In genomic region chr10:80410122-80410521, GRCh38 we compare ENCODE assay signal across 10 cellular contexts. TPM values are rescaled to one million over a fixed set of nuclear protein-coding genes. Genes with fewer than 3 reads are reported as not detected.
A peak's percentile ranks its signal among the peaks of the same experiment; 100 is the strongest.
DNase-seq lines count a peak whose midpoint lies in the region; ATAC-seq and TF ChIP-seq lines count a peak whose summit lies in the region.
"Had no signal": no experiment of that assay in that cellular context is flagged by ENCODE, and none has a peak within 500 bp of the region (broad histone marks: within the 10 kb centered on the region; RNA-seq: fewer than 3 reads in every experiment).

No MANE protein-coding gene starts in this region.

- no peaks in the 10 kb centered on the region for H3K27me3 ChIP-seq in CD8-positive, alpha-beta memory T cell (ENCODE audit: insufficient read depth, low read length, poor library complexity, severe bottlenecking)
- peaks cover 22% of the 10 kb centered on the region for H3K27me3 ChIP-seq in iPS-18a (ENCODE audit: control insufficient read depth, insufficient read depth, low read length)
- no peaks in the 10 kb centered on the region for H3K27me3 ChIP-seq in prostate gland (replicated peaks; ENCODE audit: insufficient read depth)

- no peak for TF ChIP-seq POLR2A in prostate gland (IDR thresholded peaks at IDR 0.05)

- intact Hi-C loops in prostate gland (cut with DNase I) = no loop called here

- H3K27me3 Mint-ChIP-seq in CD8-positive, alpha-beta memory T cell = peaks cover 0 to 1% of the 10 kb centered on the region in 2 donors
- peaks cover 8% of the 10 kb centered on the region for H3K27me3 Mint-ChIP-seq in activated CD8-positive, alpha-beta T cell treated with anti-CD3 and anti-CD28 coated beads, Interleukin-2, amount 10 ng/mL, durations not matched to agents 7 days and 5 days (ENCODE audit: low read depth)

- POLR2A ChIA-PET in CD8-positive, alpha-beta memory T cell (lab: Charles Lee) = no interaction called here
- POLR2A ChIA-PET in activated CD8-positive, alpha-beta T cell treated with anti-CD3 and anti-CD28 coated beads, Interleukin-2, amount 10 ng/mL, durations not matched to agents 7 days and 5 days (lab: Charles Lee) = no interaction called here

- H3K4me1 ChIP-seq in CD8-positive, alpha-beta memory T cell (ENCODE audit: insufficient read depth, low read length) = peaks cover 7% of the 10 kb centered on the region
- H3K4me1 ChIP-seq in iPS-18a (ENCODE audit: control insufficient read depth, low read depth, low read length) (peaks cover 17% of the 10 kb centered on the region), prostate gland (replicated peaks) (peaks cover 28% of the 10 kb centered on the region)

- H3K9ac ChIP-seq in iPS-18a (ENCODE audit: low read length) = no peak overlapping the region

- no peak overlapping the region for H3K27ac ChIP-seq in CD8-positive, alpha-beta memory T cell (ENCODE audit: low read depth, low read length)
- H3K27ac ChIP-seq in iPS-18a (ENCODE audit: low read length) (no peak overlapping the region), prostate gland (peak overlapping the region; percentile 19 to 35)

- H3K4me1 Mint-ChIP-seq in CD8-positive, alpha-beta memory T cell = peaks cover 10 to 22% (median 15%) of the 10 kb centered on the region in 3 donors
- H3K4me1 Mint-ChIP-seq in activated CD8-positive, alpha-beta T cell treated with anti-CD3 and anti-CD28 coated beads, Interleukin-2, amount 10 ng/mL, durations not matched to agents 7 days and 5 days (ENCODE audit: low read depth) = peaks cover 26% of the 10 kb centered on the region

- no peak for ATAC-seq in activated CD8-positive, alpha-beta T cell treated with anti-CD3 and anti-CD28 coated beads, Interleukin-2, amount 10 ng/mL, durations not matched to agents 7 days and 5 days
- no peak for ATAC-seq in HG03196 (IDR thresholded peaks at IDR 0.05; ENCODE audit: unreplicated experiment)
- ATAC-seq in GM21717 (IDR thresholded peaks at IDR 0.05; ENCODE audit: unreplicated experiment) = no peak

- H3K36me3 Mint-ChIP-seq in CD8-positive, alpha-beta memory T cell = peaks cover 0 to 2% (median 0%) of the 10 kb centered on the region in 3 donors
- peaks cover 2% of the 10 kb centered on the region for H3K36me3 Mint-ChIP-seq in activated CD8-positive, alpha-beta T cell treated with anti-CD3 and anti-CD28 coated beads, Interleukin-2, amount 10 ng/mL, durations not matched to agents 7 days and 5 days (ENCODE audit: low read depth)

- H3K9me3 Mint-ChIP-seq in CD8-positive, alpha-beta memory T cell = no peaks in the 10 kb centered on the region
- no peaks in the 10 kb centered on the region for H3K9me3 Mint-ChIP-seq in activated CD8-positive, alpha-beta T cell treated with anti-CD3 and anti-CD28 coated beads, Interleukin-2, amount 10 ng/mL, durations not matched to agents 7 days and 5 days (ENCODE audit: insufficient read depth)

- DNase-seq in CD8-positive, alpha-beta memory T cell = no peak
- DNase-seq in activated CD8-positive, alpha-beta T cell treated with anti-CD3 and anti-CD28 coated beads, Interleukin-2, amount 10 ng/mL, durations not matched to agents 7 days and 5 days = no peak
- no peak for DNase-seq in prostate gland (ENCODE audit: low spot score)
- DNase-seq in MV-4-11 (lab: John Stamatoyannopoulos, UW) = no peak
- DNase-seq in central memory CD4-positive, alpha-beta T cell = no peak
- DNase-seq: NCI-H1417 treated with DMSO at 0.1 percent for 48 hours had no signal

- H3K36me3 ChIP-seq in CD8-positive, alpha-beta memory T cell (ENCODE audit: insufficient read depth, low read length) = no peaks in the 10 kb centered on the region
- H3K36me3 ChIP-seq in iPS-18a (ENCODE audit: control insufficient read depth, low read depth, low read length) (no peaks in the 10 kb centered on the region), prostate gland (no peaks in the 10 kb centered on the region)

- 73% methylated on average over 2 of the region's 2 CpGs for WGBS in prostate gland

- no peak overlapping the region for H3K4me3 ChIP-seq in CD8-positive, alpha-beta memory T cell (ENCODE audit: low read length)
- peak overlapping the region; percentile 80 for H3K4me3 ChIP-seq in iPS-18a (ENCODE audit: low read length)
- no peak overlapping the region for H3K4me3 ChIP-seq in prostate gland

- CTCF ChIA-PET in CD8-positive, alpha-beta memory T cell (lab: Charles Lee) = no interaction called here
- CTCF ChIA-PET in activated CD8-positive, alpha-beta T cell treated with anti-CD3 and anti-CD28 coated beads, Interleukin-2, amount 10 ng/mL, durations not matched to agents 7 days and 5 days (lab: Charles Lee) = interaction anchor here (0.5 to 2.2 kb wide), 4 partner anchors 35 to 121 kb away, joined by 3 to 11 read pairs (median 3); no protein-coding TSS in a partner anchor

- no peaks in the 10 kb centered on the region for H3K9me3 ChIP-seq in CD8-positive, alpha-beta memory T cell (ENCODE audit: low read length)
- H3K9me3 ChIP-seq in iPS-18a (ENCODE audit: control insufficient read depth, low read depth, low read length) (no peaks in the 10 kb centered on the region), prostate gland (no peaks in the 10 kb centered on the region)

- peak overlapping the region in 3 of 8 donors; percentile 11 to 63 (median 24) for H3K27ac Mint-ChIP-seq in CD8-positive, alpha-beta memory T cell
- no peak overlapping the region for H3K27ac Mint-ChIP-seq in activated CD8-positive, alpha-beta T cell treated with anti-CD3 and anti-CD28 coated beads, Interleukin-2, amount 10 ng/mL, durations not matched to agents 7 days and 5 days

- peak overlapping the region; percentile 44 to 93 (median 92) for H3K4me3 Mint-ChIP-seq in CD8-positive, alpha-beta memory T cell
- H3K4me3 Mint-ChIP-seq in activated CD8-positive, alpha-beta T cell treated with anti-CD3 and anti-CD28 coated beads, Interleukin-2, amount 10 ng/mL, durations not matched to agents 7 days and 5 days = peak overlapping the region; percentile 72

- TF ChIP-seq CTCF in prostate gland (IDR thresholded peaks at IDR 0.05) = no peak

RNA-seq across cellular contexts. Expression of gene PRXL2A, which starts 1.8 kb away (rescaled TPM):
- total RNA-seq in CD8-positive, alpha-beta memory T cell = 1 to 10 TPM; 8.1 to 8.3 TPM
- 9.4 TPM for polyA plus RNA-seq in CD8-positive, alpha-beta memory T cell
- 10 to 100 TPM; 14.9 to 15.3 TPM for total RNA-seq in activated CD8-positive, alpha-beta T cell treated with anti-CD3 and anti-CD28 coated beads, Interleukin-2, amount 10 ng/mL, durations not matched to agents 7 days and 5 days
- 100 to 1,000 TPM in 1 of 2 donors, 10 to 100 TPM in 1; 86.0 to 101 TPM for total RNA-seq in prostate gland

RNA-seq across cellular contexts. Expression of gene TSPAN14, which starts 44.0 kb away (rescaled TPM):
- 10 to 100 TPM; 46.1 to 46.8 TPM for total RNA-seq in CD8-positive, alpha-beta memory T cell
- 220 TPM for polyA plus RNA-seq in CD8-positive, alpha-beta memory T cell
- 100 to 1,000 TPM; 109 to 117 TPM for total RNA-seq in activated CD8-positive, alpha-beta T cell treated with anti-CD3 and anti-CD28 coated beads, Interleukin-2, amount 10 ng/mL, durations not matched to agents 7 days and 5 days
- 100 to 1,000 TPM in 1 of 2 donors, 10 to 100 TPM in 1; 69.8 to 103 TPM for total RNA-seq in prostate gland

RNA-seq across cellular contexts. Expression of gene DYDC2, which starts 53.5 kb away (rescaled TPM):
- total RNA-seq in CD8-positive, alpha-beta memory T cell = not detected
- polyA plus RNA-seq in CD8-positive, alpha-beta memory T cell = not detected
- not detected for total RNA-seq in activated CD8-positive, alpha-beta T cell treated with anti-CD3 and anti-CD28 coated beads, Interleukin-2, amount 10 ng/mL, durations not matched to agents 7 days and 5 days
- total RNA-seq in prostate gland = not detected
- total RNA-seq: glomerular endothelial cell had no signal

RNA-seq across cellular contexts. Expression of gene DYDC1, which starts 53.6 kb away (rescaled TPM):
- not detected for total RNA-seq in CD8-positive, alpha-beta memory T cell
- not detected for polyA plus RNA-seq in CD8-positive, alpha-beta memory T cell
- not detected for total RNA-seq in activated CD8-positive, alpha-beta T cell treated with anti-CD3 and anti-CD28 coated beads, Interleukin-2, amount 10 ng/mL, durations not matched to agents 7 days and 5 days
- 1 to 10 TPM in 1 of 2 donors, not detected in 1; 8.7 TPM for total RNA-seq in prostate gland
- total RNA-seq: glomerular endothelial cell had no signal

Comparison
In these comparisons a context has a peak if more than half of its experiments do, and no peak if none do; other contexts are left out.
1. H3K27ac ChIP-seq: peak in prostate gland (2 of 2); none in CD8-positive, alpha-beta memory T cell (single experiment) and iPS-18a (single experiment).
2. RNA of gene PRXL2A, which starts 1.8 kb away (total RNA-seq): 86.0 to 101 TPM in prostate gland; 14.9 to 15.3 TPM in activated CD8-positive, alpha-beta T cell treated with anti-CD3 and anti-CD28 coated beads, Interleukin-2, amount 10 ng/mL, durations not matched to agents 7 days and 5 days and 8.1 to 8.3 TPM in CD8-positive, alpha-beta memory T cell; every median in the first group is over 4 times any median in the second.